ENCODE assay signal across 1 cellular context in the genomic region with DNA sequence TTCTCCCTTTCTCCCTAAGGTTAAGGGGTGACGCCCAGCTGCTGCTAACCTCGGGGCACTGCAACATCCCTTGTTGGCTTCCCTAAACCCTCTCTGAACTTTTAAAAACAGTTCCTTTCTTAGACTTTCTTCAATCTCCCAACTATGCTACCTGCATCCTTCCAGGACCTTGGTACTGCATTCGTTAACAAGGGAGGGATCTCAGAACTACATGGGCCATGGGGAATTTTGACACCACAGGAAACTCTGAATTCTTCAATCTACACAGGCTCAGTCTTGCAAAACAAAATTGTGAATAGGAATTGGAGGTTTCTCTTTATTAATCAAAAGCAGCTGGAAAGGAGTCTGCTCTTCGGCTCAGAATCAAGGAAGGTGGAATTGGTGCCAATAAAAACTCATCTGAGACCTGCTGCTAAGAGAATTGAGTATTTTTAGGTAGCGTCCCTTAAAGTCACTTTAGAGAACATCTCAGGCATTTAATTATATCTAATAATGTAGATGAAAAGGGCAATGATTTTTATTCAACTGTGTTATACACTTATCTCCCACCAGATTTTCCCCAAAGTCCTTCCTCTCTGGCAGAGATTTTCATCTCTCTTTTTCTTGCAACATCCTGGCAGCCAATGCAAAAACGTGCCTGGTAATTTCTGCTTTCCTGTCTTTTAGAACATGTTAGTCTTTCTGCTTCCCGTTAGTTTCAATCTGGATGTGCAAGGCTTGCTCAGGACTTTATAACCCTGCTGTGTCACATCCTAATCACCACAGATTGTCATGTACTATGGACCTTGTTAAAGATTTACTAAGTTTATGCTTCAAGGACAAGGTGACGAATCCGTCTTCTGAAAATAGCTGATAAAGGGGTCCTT.
TF ChIP-seq lines count a peak whose summit lies in the region.

No MANE protein-coding gene starts in this region.

TF ChIP-seq in HepG2, 621 proteins besides CTCF, POLR2A, EP300 and RAD21 (continued from another document):
- 0 out of 2 replicates have a peak, but pooled peaks have one; percentile 12 for TF ChIP-seq GFI1 (CRISPR knock-in tag; IDR thresholded peaks at IDR 0.05; ENCODE audit: borderline replicate concordance)
- TF ChIP-seq ELF4 (CRISPR knock-in tag; IDR thresholded peaks at IDR 0.05; ENCODE audit: borderline replicate concordance) = no peak
- TF ChIP-seq, protein P1, sequence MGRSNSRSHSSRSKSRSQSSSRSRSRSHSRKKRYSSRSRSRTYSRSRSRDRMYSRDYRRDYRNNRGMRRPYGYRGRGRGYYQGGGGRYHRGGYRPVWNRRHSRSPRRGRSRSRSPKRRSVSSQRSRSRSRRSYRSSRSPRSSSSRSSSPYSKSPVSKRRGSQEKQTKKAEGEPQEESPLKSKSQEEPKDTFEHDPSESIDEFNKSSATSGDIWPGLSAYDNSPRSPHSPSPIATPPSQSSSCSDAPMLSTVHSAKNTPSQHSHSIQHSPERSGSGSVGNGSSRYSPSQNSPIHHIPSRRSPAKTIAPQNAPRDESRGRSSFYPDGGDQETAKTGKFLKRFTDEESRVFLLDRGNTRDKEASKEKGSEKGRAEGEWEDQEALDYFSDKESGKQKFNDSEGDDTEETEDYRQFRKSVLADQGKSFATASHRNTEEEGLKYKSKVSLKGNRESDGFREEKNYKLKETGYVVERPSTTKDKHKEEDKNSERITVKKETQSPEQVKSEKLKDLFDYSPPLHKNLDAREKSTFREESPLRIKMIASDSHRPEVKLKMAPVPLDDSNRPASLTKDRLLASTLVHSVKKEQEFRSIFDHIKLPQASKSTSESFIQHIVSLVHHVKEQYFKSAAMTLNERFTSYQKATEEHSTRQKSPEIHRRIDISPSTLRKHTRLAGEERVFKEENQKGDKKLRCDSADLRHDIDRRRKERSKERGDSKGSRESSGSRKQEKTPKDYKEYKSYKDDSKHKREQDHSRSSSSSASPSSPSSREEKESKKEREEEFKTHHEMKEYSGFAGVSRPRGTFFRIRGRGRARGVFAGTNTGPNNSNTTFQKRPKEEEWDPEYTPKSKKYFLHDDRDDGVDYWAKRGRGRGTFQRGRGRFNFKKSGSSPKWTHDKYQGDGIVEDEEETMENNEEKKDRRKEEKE (IDR thresholded peaks at IDR 0.05) = no peak
TF ChIP-seq in HepG2: peak in this region for 12.
